Comparison of ENCODE assay signal across 17 cellular contexts in the genomic region with DNA sequence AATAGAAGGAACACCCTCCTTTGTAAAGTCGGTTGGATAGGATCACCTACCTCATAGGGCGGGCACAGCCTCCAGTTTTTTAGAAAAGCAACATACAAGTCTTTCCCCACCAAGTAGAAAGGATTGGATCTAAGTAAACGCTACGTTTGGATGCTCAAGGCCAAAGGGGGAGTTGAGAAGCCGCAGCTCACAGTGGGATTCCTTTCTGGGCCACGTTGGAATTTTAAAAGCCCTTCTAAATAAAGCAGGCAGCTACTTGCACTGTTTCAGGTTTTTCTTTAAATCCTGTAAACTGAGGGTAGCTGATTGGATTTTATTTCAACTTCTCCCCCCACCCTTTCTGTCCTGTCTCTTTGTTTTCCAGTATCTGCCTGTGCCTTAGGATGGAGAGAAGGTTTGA. TPM values are rescaled to one million over a fixed set of nuclear protein-coding genes. Genes with fewer than 3 reads are reported as not detected.
A peak's percentile ranks its signal among the peaks of the same experiment; 100 is the strongest.
DNase-seq lines count a peak whose midpoint lies in the region; FAIRE-seq and TF ChIP-seq lines count a peak whose summit lies in the region.
"Had no signal": no experiment of that assay in that cellular context is flagged by ENCODE, and none has a peak within 500 bp of the region (broad histone marks: within the 10 kb centered on the region; RNA-seq: fewer than 3 reads in every experiment).

No MANE protein-coding gene starts in this region.

- H3K18ac ChIP-seq in mesenchymal stem cell (ENCODE audit: low read depth in 1 of 2, low read length in 2 of 2) = peak overlapping the region; percentile 40 to 80

- CTCF ChIA-PET in PC-9 (lab: Charles Lee) (interaction anchor here (0.6 kb wide), 2 partner anchors 31 to 570 kb away, joined by 3 to 10 read pairs; no protein-coding TSS in a partner anchor), mammary epithelial cell (lab: Charles Lee; ENCODE audit: low non-redundant PET) (no interaction called here)

- BruUV-seq in PC-9 (replicated peaks; lab: Mats Ljungman, UMichigan) = TSS peak; percentile 83
- BruUV-seq in mammary epithelial cell (replicated peaks; lab: Mats Ljungman, UMichigan) = TSS peak; percentile 40

- H3K9ac ChIP-seq in mammary epithelial cell (ENCODE audit: insufficient read depth, low read length) (peak overlapping the region; percentile 27), mesenchymal stem cell (ENCODE audit: low read length) (no peak overlapping the region)
- H3K9ac ChIP-seq: parathyroid adenoma had no signal

- intact Hi-C loops in PC-9 (cut with micrococcal nuclease; ENCODE audit: unreplicated experiment) (loop anchor here (1.0 to 5.0 kb wide), 3 partner anchors 31 to 111 kb away; no protein-coding TSS in a partner anchor), mammary epithelial cell (cut with micrococcal nuclease) (no loop called here)

- H3K14ac ChIP-seq in mesenchymal stem cell (ENCODE audit: low read length in 2 of 2) = no peak overlapping the region

- peak overlapping the region; percentile 49 to 60 for H3K4ac ChIP-seq in mesenchymal stem cell (ENCODE audit: low read depth in 1 of 2, low read length in 2 of 2)

- peaks cover 99% of the 10 kb centered on the region for H3K79me2 ChIP-seq in PC-9 (ENCODE audit: low read depth)
- H3K79me2 ChIP-seq in mammary epithelial cell (ENCODE audit: insufficient read depth, low read length) = peaks cover 96% of the 10 kb centered on the region
- H3K79me2 ChIP-seq: parathyroid adenoma had no signal

- H2AFZ ChIP-seq in PC-9 (no peak overlapping the region), mammary epithelial cell (ENCODE audit: low read depth, low read length) (no peak overlapping the region), mesenchymal stem cell (ENCODE audit: low read depth, low read length) (no peak overlapping the region)
- H2AFZ ChIP-seq: parathyroid adenoma had no signal

- 34% methylated on average over 6 of the region's 6 CpGs for WGBS in mammary epithelial cell (ENCODE audit: low coverage, missing lambda C conversion rate)
- 64% methylated on average over 5 of the region's 6 CpGs for WGBS in mesenchymal stem cell

- H2AK5ac ChIP-seq in mesenchymal stem cell (ENCODE audit: low read length, severe bottlenecking) = peak overlapping the region; percentile 86

- no peaks in the 10 kb centered on the region for H3K27me3 ChIP-seq in PC-9 (ENCODE audit: insufficient read depth, low read depth)
- H3K27me3 ChIP-seq in mammary epithelial cell (ENCODE audit: insufficient read depth, low read length) = no peaks in the 10 kb centered on the region
- no peaks in the 10 kb centered on the region for H3K27me3 ChIP-seq in mesenchymal stem cell (ENCODE audit: control insufficient read depth in 1 of 2, insufficient read depth in 1 of 2, low read length in 2 of 2)

- H3K36me3 ChIP-seq in PC-9 (ENCODE audit: low read depth) = peaks cover 27% of the 10 kb centered on the region; the same call in 1 of the 2 replicates
- H3K36me3 ChIP-seq in mammary epithelial cell (ENCODE audit: insufficient read depth, low read length) = peaks cover 4% of the 10 kb centered on the region
- peaks cover 51 to 68% of the 10 kb centered on the region in 2 experiments for H3K36me3 ChIP-seq in mesenchymal stem cell (ENCODE audit: control insufficient read depth in 1 of 2, insufficient read depth in 2 of 2, low read depth in 1 of 2, low read length in 2 of 2)

- no peak overlapping the region for H4K91ac ChIP-seq in mesenchymal stem cell (ENCODE audit: low read length)

- peak overlapping the region; percentile 83 for H2BK5ac ChIP-seq in mesenchymal stem cell (ENCODE audit: low read depth, low read length, poor library complexity, severe bottlenecking)

- H2BK15ac ChIP-seq in mesenchymal stem cell (ENCODE audit: low read depth, poor library complexity, severe bottlenecking) = peak overlapping the region; percentile 70

- H3K4me2 ChIP-seq in PC-9 = no peak overlapping the region
- H3K4me2 ChIP-seq in mammary epithelial cell (ENCODE audit: insufficient read depth, low read depth, low read length) = no peak overlapping the region
- H3K4me2 ChIP-seq in mesenchymal stem cell (ENCODE audit: low read length, poor library complexity, severe bottlenecking) = peak overlapping the region; percentile 38

- dilution Hi-C loops in mammary epithelial cell (cut with HindIII; ENCODE audit: low sequenced_read_pairs) = no loop called here

- TF ChIP-seq CTCF in PC-9 (conservative IDR thresholded peaks at IDR 0.05) (no peak), mammary epithelial cell (conservative IDR thresholded peaks at IDR 0.05 in 1 of 2, IDR thresholded peaks at IDR 0.05 in 1 of 2; ENCODE audit: extremely low read depth in 1 of 2, insufficient read depth in 1 of 2, low read depth in 1 of 2, low read length in 2 of 2) (no peak)

- in situ Hi-C loops in mammary epithelial cell (cut with MboI; ENCODE audit: low sequenced_read_pairs in 2 of 2) = no loop called here

- FAIRE-seq in RCC 7860 (lab: Jason Lieb, UNC) = no peak

- H3K9me2 ChIP-seq in PC-9 (ENCODE audit: insufficient read depth) = no peaks in the 10 kb centered on the region

- no peaks in the 10 kb centered on the region for H3K9me3 ChIP-seq in PC-9 (ENCODE audit: insufficient read depth, low read depth)
- H3K9me3 ChIP-seq in mammary epithelial cell (replicated peaks; ENCODE audit: insufficient read depth, low read length) = no peaks in the 10 kb centered on the region
- no peaks in the 10 kb centered on the region for H3K9me3 ChIP-seq in mesenchymal stem cell (ENCODE audit: control insufficient read depth, low read length)

- H3K4me1 ChIP-seq in PC-9 (replicated peaks; ENCODE audit: insufficient read depth) (peaks cover 41% of the 10 kb centered on the region), mammary epithelial cell (ENCODE audit: insufficient read depth, low read length) (peaks cover 25% of the 10 kb centered on the region), mesenchymal stem cell (ENCODE audit: control insufficient read depth, insufficient read depth, low read depth, low read length) (peaks cover 67% of the 10 kb centered on the region)
- H3K4me1 ChIP-seq: parathyroid adenoma had no signal

- H3F3A ChIP-seq in PC-9 (ENCODE audit: insufficient read depth, low read depth) = peaks cover 6% of the 10 kb centered on the region; the same call in 1 of the 2 replicates

- peak overlapping the region; percentile 49 for H4K8ac ChIP-seq in mesenchymal stem cell (ENCODE audit: low read length)

- POLR2A ChIA-PET in PC-9 (lab: Charles Lee; ENCODE audit: unreplicated experiment) = interaction anchor here (0.6 to 0.7 kb wide), 2 partner anchors 14 to 32 kb away, joined by 3 to 6 read pairs; no protein-coding TSS in a partner anchor

- H2BK120ac ChIP-seq in mesenchymal stem cell (ENCODE audit: low read depth, low read length) = peak overlapping the region; percentile 75

- no peak overlapping the region for H3K4me3 ChIP-seq in PC-9
- H3K4me3 ChIP-seq in mammary epithelial cell (replicated peaks in 1 of 3; ENCODE audit: insufficient read depth in 1 of 3, low read depth in 2 of 3, low read length in 3 of 3) = no peak overlapping the region
- H3K4me3 ChIP-seq in mesenchymal stem cell (ENCODE audit: insufficient read depth in 1 of 2, low read depth in 1 of 2, low read length in 2 of 2) = no peak overlapping the region

- H3K23ac ChIP-seq in mesenchymal stem cell (ENCODE audit: low read length in 2 of 2) = no peak overlapping the region

- peaks cover 17% of the 10 kb centered on the region for H4K20me1 ChIP-seq in PC-9 (ENCODE audit: insufficient read depth)
- H4K20me1 ChIP-seq in mammary epithelial cell (ENCODE audit: insufficient read depth, low read length) = no peaks in the 10 kb centered on the region

- no peak overlapping the region for H2BK12ac ChIP-seq in mesenchymal stem cell (ENCODE audit: low read length in 2 of 2)

- 0 out of 2 replicates have a peak overlapping the region, but pooled peaks have one; percentile 6 for H3K27ac ChIP-seq in PC-9
- H3K27ac ChIP-seq in mammary epithelial cell (ENCODE audit: insufficient read depth, low read depth, low read length) = peak overlapping the region; percentile 31
- H3K27ac ChIP-seq in mesenchymal stem cell (ENCODE audit: low read length, poor library complexity, severe bottlenecking) = peak overlapping the region; percentile 91
- H3K27ac ChIP-seq in temporal lobe (ENCODE audit: low read depth, low read length) = peak overlapping the region; percentile 71
- H3K27ac ChIP-seq: parathyroid adenoma had no signal

- H3K79me1 ChIP-seq in mesenchymal stem cell (replicated peaks; ENCODE audit: low read length, poor library complexity, severe bottlenecking) = no peaks in the 10 kb centered on the region

- DNase-seq in PC-9 = no peak
- DNase-seq in mammary epithelial cell = no peak
- DNase-seq in mesenchymal stem cell = no peak
- DNase-seq in dedifferentiated amniotic fluid mesenchymal stem cell (ENCODE audit: extremely low spot score) = no peak
- no peak for DNase-seq in RCC 7860 (ENCODE audit: low spot score)
- no peak for DNase-seq in activated CD4-positive, alpha-beta T cell treated with anti-CD3 and anti-CD28 coated beads for 48 hours
- DNase-seq: activated naive CD8-positive, alpha-beta T cell treated with anti-CD3 and anti-CD28 coated beads for 36 hours; activated T-cell treated with anti-CD3 and anti-CD28 coated beads for 4 hours; DND-41; effector CD8-positive, alpha-beta T cell; foreskin melanocyte; immature natural killer cell; midbrain; NCI-H1105 treated with DMSO at 0.1 percent for 48 hours; NCI-H2227 treated with DMSO at 0.1 percent for 48 hours had no signal

RNA-seq across cellular contexts. Expression of gene SH3BP4, which starts 44.2 kb away (rescaled TPM):
- total RNA-seq in PC-9 (2021) (131 and 135 TPM in 2 replicates), mammary epithelial cell (10 to 100 TPM; 54.6 to 63.0 TPM), temporal lobe (8.4 TPM)
- polyA plus RNA-seq in mammary epithelial cell = 36.8 TPM
- polyA minus RNA-seq in mammary epithelial cell = 66.1 TPM
- polyA plus RNA-seq in mesenchymal stem cell (2013, experiment 1 of 2) = 48.8 TPM
- polyA plus RNA-seq in mesenchymal stem cell (2013, experiment 2 of 2) = 47.7 TPM

Comparison
In these comparisons a context has a peak if more than half of its experiments do, and no peak if none do; other contexts are left out.
1. H3K27ac ChIP-seq: peak in every context shown above with its lines; median percentile 91 in mesenchymal stem cell; 71 in temporal lobe; 31 in mammary epithelial cell; 6 in PC-9.